ENCODE assay signal across 9 cellular contexts in genomic region chr2:55431982-55432627, GRCh38. TPM values are rescaled to one million over a fixed set of nuclear protein-coding genes. Genes with fewer than 3 reads are reported as not detected.
DNase-seq lines count a peak whose midpoint lies in the region; FAIRE-seq and TF ChIP-seq lines count a peak whose summit lies in the region.
"Had no signal": no experiment of that assay in that cellular context is flagged by ENCODE, and none has a peak within 500 bp of the region (broad histone marks: within the 10 kb centered on the region; RNA-seq: fewer than 3 reads in every experiment).

No MANE protein-coding gene starts in this region.

- peak; percentile 49 for DNase-seq in ACHN
- no peak for DNase-seq in GM12892 (ENCODE audit: insufficient read length)
- peak; percentile 17 for DNase-seq in HuH-7 (ENCODE audit: low spot score)
- peak; percentile 75 for DNase-seq in adipocyte (ENCODE audit: low read depth)
- DNase-seq in hepatic stellate cell (ENCODE audit: low spot score) = peak; percentile 40
- DNase-seq in testis = no peak
- DNase-seq in GDM1 (lab: John Stamatoyannopoulos, UW) = no peak
- no peak for DNase-seq in mesothelial cell of epicardium (ENCODE audit: low spot score in 2 of 2, unreplicated experiment in 2 of 2)

- peaks cover 11% of the 10 kb centered on the region for H3K4me1 Mint-ChIP-seq in mesothelial cell of epicardium

- H3K9ac ChIP-seq in adipocyte (ENCODE audit: low read length) = peak overlapping the region; percentile 60

- no peak overlapping the region for H3K27ac Mint-ChIP-seq in mesothelial cell of epicardium
- H3K27ac Mint-ChIP-seq: stimulated activated naive CD8-positive, alpha-beta T cell treated with anti-CD3 and anti-CD28 coated beads, Interleukin-15, Interleukin-2, amounts not matched to agents 100 ng/mL and 50 ng/mL, for 24 hours had no signal

- intact Hi-C loops in testis (cut with DNase I; ENCODE audit: low total_unique reads) = no loop called here

- H3K4me3 ChIP-seq in adipocyte (ENCODE audit: low read length) (peak overlapping the region; percentile 45), testis (no peak overlapping the region)

- no peaks in the 10 kb centered on the region for H3K9me3 Mint-ChIP-seq in mesothelial cell of epicardium
- H3K9me3 Mint-ChIP-seq: stimulated activated naive CD8-positive, alpha-beta T cell treated with anti-CD3 and anti-CD28 coated beads, Interleukin-15, Interleukin-2, amounts not matched to agents 100 ng/mL and 50 ng/mL, for 24 hours had no signal

- H3K4me3 Mint-ChIP-seq in mesothelial cell of epicardium = no peak overlapping the region
- H3K4me3 Mint-ChIP-seq: stimulated activated naive CD8-positive, alpha-beta T cell treated with anti-CD3 and anti-CD28 coated beads, Interleukin-15, Interleukin-2, amounts not matched to agents 100 ng/mL and 50 ng/mL, for 24 hours had no signal

- in situ Hi-C loops in ACHN (cut with HindIII; ENCODE audit: low pct_ligation_motif_present, low pct_unique_long_range_greater_than_20kb, low sequenced_read_pairs) = no loop called here

- H3K27me3 ChIP-seq in adipocyte (replicated peaks; ENCODE audit: control insufficient read depth, insufficient read depth, low read length) = no peaks in the 10 kb centered on the region
- no peaks in the 10 kb centered on the region for H3K27me3 ChIP-seq in testis

- TF ChIP-seq POLR2A in GM12892 (IDR thresholded peaks at IDR 0.05; ENCODE audit: low read depth, low read length) = no peak
- no peak for TF ChIP-seq POLR2A in testis (IDR thresholded peaks at IDR 0.05)

- H3K9me3 ChIP-seq in adipocyte (ENCODE audit: control insufficient read depth, low read length) (no peaks in the 10 kb centered on the region), testis (no peaks in the 10 kb centered on the region)

- H3K4me1 ChIP-seq in adipocyte (ENCODE audit: control insufficient read depth, insufficient read depth, low read length) = peaks cover 23% of the 10 kb centered on the region
- H3K4me1 ChIP-seq in testis = no peaks in the 10 kb centered on the region

- H3K27ac ChIP-seq in testis = no peak overlapping the region

- TF ChIP-seq CTCF in testis (IDR thresholded peaks at IDR 0.05) (peak; percentile 29 to 62 (median 53)), mesothelial cell of epicardium (IDR thresholded peaks at IDR 0.05; ENCODE audit: unreplicated experiment) (no peak)

- H3K36me3 Mint-ChIP-seq in mesothelial cell of epicardium = no peaks in the 10 kb centered on the region

- peak; percentile 82 for FAIRE-seq in GM12892 (lab: Jason Lieb, UNC)

- no peaks in the 10 kb centered on the region for H3K27me3 Mint-ChIP-seq in mesothelial cell of epicardium (ENCODE audit: low read depth)
- H3K27me3 Mint-ChIP-seq: stimulated activated naive CD8-positive, alpha-beta T cell treated with anti-CD3 and anti-CD28 coated beads, Interleukin-15, Interleukin-2, amounts not matched to agents 100 ng/mL and 50 ng/mL, for 24 hours had no signal

- WGBS in testis, 2 donors = 51 to 56% methylated on average over 3 of the region's 3 CpGs

- H3K36me3 ChIP-seq in adipocyte (ENCODE audit: control insufficient read depth, insufficient read depth, low read length, severe bottlenecking) (no peaks in the 10 kb centered on the region), testis (ENCODE audit: low read depth, missing control alignments) (no peaks in the 10 kb centered on the region)

RNA-seq across cellular contexts. Expression of gene CCDC88A, which starts 12.4 kb away (rescaled TPM):
- polyA plus RNA-seq in GM12892 (2012; ENCODE audit: missing spikeins) = 37.0 TPM
- total RNA-seq in testis = 100 to 1,000 TPM; 121 to 180 TPM
- polyA plus RNA-seq in testis (ENCODE audit: insufficient read depth, low read depth, low replicate concordance) = 26.5 TPM
- total RNA-seq in mesothelial cell of epicardium = 48.6 to 60.1 TPM (median 51.9 TPM) in 3 replicates

Comparison
In these comparisons a context has a peak if more than half of its experiments do, and no peak if none do; other contexts are left out.
1. DNase-seq: peak in ACHN (single experiment), HuH-7 (single experiment), adipocyte (single experiment) and hepatic stellate cell (single experiment); none in GM12892 (single experiment), testis (single experiment), GDM1 (single experiment) and mesothelial cell of epicardium (0 of 2).